ENCODE assay signal across 9 cellular contexts in the genomic region with DNA sequence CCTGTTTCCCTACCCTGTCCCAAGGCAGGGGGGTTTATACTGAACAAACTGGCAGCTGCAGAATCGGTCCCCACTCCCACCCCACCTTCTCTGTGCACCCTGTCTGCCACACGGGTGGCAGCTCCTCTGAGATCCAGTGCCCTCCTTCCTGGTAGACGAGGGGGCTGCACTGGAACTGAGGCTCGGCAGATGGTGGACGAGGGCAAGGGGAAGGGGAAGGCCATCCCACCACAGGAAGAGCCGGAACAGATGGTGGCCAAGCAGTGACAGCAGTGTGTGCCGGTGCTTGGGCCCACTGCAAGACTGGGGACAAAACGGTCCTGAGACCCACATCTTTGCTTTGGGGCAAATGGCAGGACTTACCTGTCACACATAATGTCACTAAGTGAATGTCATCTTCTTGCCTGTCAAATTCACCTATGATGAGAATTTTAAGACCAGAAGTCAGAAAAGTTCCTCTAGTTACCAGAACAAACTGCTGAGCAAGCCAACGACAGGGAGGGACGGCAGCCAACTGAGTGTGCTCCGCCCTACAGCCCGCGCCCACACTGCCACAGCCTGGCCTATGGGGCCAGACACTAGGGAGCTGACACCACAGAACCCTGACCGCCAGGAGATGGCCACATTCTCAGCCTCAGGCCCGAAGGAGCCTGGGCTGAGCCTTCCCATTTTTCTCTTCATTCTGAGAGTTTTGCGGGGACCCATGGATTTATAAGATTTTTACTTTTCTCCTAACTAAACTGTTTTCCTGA. TPM values are rescaled to one million over a fixed set of nuclear protein-coding genes. Genes with fewer than 3 reads are reported as not detected.
DNase-seq lines count a peak whose midpoint lies in the region; ATAC-seq and TF ChIP-seq lines count a peak whose summit lies in the region.
"Had no signal": no experiment of that assay in that cellular context is flagged by ENCODE, and none has a peak within 500 bp of the region (broad histone marks: within the 10 kb centered on the region; RNA-seq: fewer than 3 reads in every experiment).

No MANE protein-coding gene starts in this region.

- peaks cover 51% of the 10 kb centered on the region for H3K36me3 ChIP-seq in upper lobe of right lung

- no peak overlapping the region for H3K4me3 Mint-ChIP-seq in effector memory CD8-positive, alpha-beta T cell

- H3K27me3 Mint-ChIP-seq in effector memory CD8-positive, alpha-beta T cell: no peaks in the 10 kb centered on the region

- TF ChIP-seq CTCF in upper lobe of right lung (IDR thresholded peaks at IDR 0.05): peak; percentile 20

- H3K27me3 ChIP-seq in upper lobe of right lung: no peaks in the 10 kb centered on the region

- H3K27ac Mint-ChIP-seq in effector memory CD8-positive, alpha-beta T cell: peak overlapping the region; percentile 46 to 63

- no peak overlapping the region for H3K4me3 ChIP-seq in upper lobe of right lung

- H3K27ac ChIP-seq in upper lobe of right lung: peak overlapping the region; percentile 42

- H3K4me1 ChIP-seq in upper lobe of right lung: peaks cover 12% of the 10 kb centered on the region

- no peak for ATAC-seq in effector memory CD8-positive, alpha-beta T cell (replicated peaks)
- ATAC-seq in upper lobe of right lung: peak; percentile 99

- peaks cover 42% of the 10 kb centered on the region for H3K36me3 Mint-ChIP-seq in effector memory CD8-positive, alpha-beta T cell (ENCODE audit: insufficient read depth)

- H3K9me3 Mint-ChIP-seq in effector memory CD8-positive, alpha-beta T cell: no peaks in the 10 kb centered on the region

- DNase-seq in NCI-H524 (lab: John Stamatoyannopoulos, UW): peak; percentile 65 to 81
- DNase-seq in effector memory CD8-positive, alpha-beta T cell: no peak
- DNase-seq in lung microvascular endothelial cell (ENCODE audit: low read depth in 2 of 2): peak; percentile 51 to 79
- peak; percentile 85 for DNase-seq in upper lobe of right lung
- DNase-seq in GM19238 (ENCODE audit: insufficient read length, low spot score): no peak
- DNase-seq in NOMO-1 treated with dmso at 0.1 percent for 144 hours (lab: John Stamatoyannopoulos, UW; ENCODE audit: unreplicated experiment): no peak
- DNase-seq in glomerular visceral epithelial cell (ENCODE audit: extremely low spot score): no peak
- DNase-seq: HCEC 1CT; stimulated activated CD4-positive, alpha-beta T cell treated with anti-CD3 and anti-CD28 coated beads, Interleukin-4, amount 100 ng/mL, for 24 hours had no signal

- intact Hi-C loops in upper lobe of right lung (cut with DNase I): no loop called here

- H3K4me1 Mint-ChIP-seq in effector memory CD8-positive, alpha-beta T cell (ENCODE audit: low read depth in 2 of 2): peaks cover 0 to 3% of the 10 kb centered on the region in 2 donors

- no peaks in the 10 kb centered on the region for H3K9me3 ChIP-seq in upper lobe of right lung

RNA-seq across cellular contexts. Expression of gene NTAN1, which starts 14.4 kb away (rescaled TPM):
- total RNA-seq in lung microvascular endothelial cell (146 and 282 TPM in 2 replicates), upper lobe of right lung (38.4 TPM)

RNA-seq across cellular contexts. Expression of gene RRN3, which starts 52.6 kb away (rescaled TPM):
- 20.9 and 33.1 TPM in 2 replicates for total RNA-seq in lung microvascular endothelial cell
- total RNA-seq in upper lobe of right lung: 27.6 TPM

Comparison
In these comparisons a context has a peak if more than half of its experiments do, and no peak if none do; other contexts are left out.
1. DNase-seq: peak in NCI-H524 (2 of 2), lung microvascular endothelial cell (2 of 2) and upper lobe of right lung (single experiment); none in effector memory CD8-positive, alpha-beta T cell (0 of 3), GM19238 (single experiment), NOMO-1 treated with dmso at 0.1 percent for 144 hours (single experiment) and glomerular visceral epithelial cell (single experiment).